ENCODE assay signal across 14 cellular contexts in genomic region chr11:31652528-31652927, GRCh38.
DNase-seq lines count a peak whose midpoint lies in the region; ATAC-seq and TF ChIP-seq lines count a peak whose summit lies in the region.
"Had no signal": no experiment of that assay in that cellular context is flagged by ENCODE, and none has a peak within 500 bp of the region (broad histone marks: within the 10 kb centered on the region; RNA-seq: fewer than 3 reads in every experiment).

No MANE protein-coding gene starts in this region.

- no peaks in the 10 kb centered on the region for H3K36me3 ChIP-seq in endodermal cell (ENCODE audit: control insufficient read depth, insufficient read depth, low read length)

- H3K27me3 ChIP-seq in endodermal cell (ENCODE audit: control insufficient read depth, insufficient read depth, low read length, poor library complexity, severe bottlenecking), result peaks cover 27% of the 10 kb centered on the region

- H3K4me1 Mint-ChIP-seq in endodermal cell (peaks cover 22% of the 10 kb centered on the region), nephron progenitor cell (peaks cover 10% of the 10 kb centered on the region)
- H3K4me1 Mint-ChIP-seq: activated naive CD8-positive, alpha-beta T cell treated with anti-CD3 and anti-CD28 coated beads, Interleukin-2, amount 10 ng/mL, durations not matched to agents 7 days and 5 days had no signal

- H3K36me3 Mint-ChIP-seq in endodermal cell (ENCODE audit: low read depth) (no peaks in the 10 kb centered on the region), nephron progenitor cell (ENCODE audit: low read depth) (no peaks in the 10 kb centered on the region)

- ATAC-seq in GM19324 (IDR thresholded peaks at IDR 0.05; ENCODE audit: low FRiP score, unreplicated experiment) (peak; percentile 70), GM21576 (IDR thresholded peaks at IDR 0.05; ENCODE audit: unreplicated experiment) (peak; percentile 68), HG03108 (IDR thresholded peaks at IDR 0.05; ENCODE audit: unreplicated experiment) (peak; percentile 50), GM19035 (IDR thresholded peaks at IDR 0.05; ENCODE audit: unreplicated experiment) (no peak)

- 100% methylated on average over 1 of the region's 1 CpG; no CpG with 5 or more reads in 1 of the 2 experiments for WGBS in endodermal cell (ENCODE audit: insufficient coverage in 1 of 2, insufficient read length in 1 of 2), 2 experiments

- no peak overlapping the region for H3K27ac Mint-ChIP-seq in endodermal cell
- no peak overlapping the region for H3K27ac Mint-ChIP-seq in nephron progenitor cell
- H3K27ac Mint-ChIP-seq: activated naive CD8-positive, alpha-beta T cell treated with anti-CD3 and anti-CD28 coated beads, Interleukin-2, amount 10 ng/mL, durations not matched to agents 7 days and 5 days; CD4-positive, CD25-positive, alpha-beta regulatory T cell had no signal

- H3K4me3 ChIP-seq in endodermal cell (ENCODE audit: low read length), result no peak overlapping the region

- no peaks in the 10 kb centered on the region for H3K9me3 Mint-ChIP-seq in endodermal cell
- H3K9me3 Mint-ChIP-seq in nephron progenitor cell, result no peaks in the 10 kb centered on the region
- H3K9me3 Mint-ChIP-seq: activated naive CD8-positive, alpha-beta T cell treated with anti-CD3 and anti-CD28 coated beads, Interleukin-2, amount 10 ng/mL, durations not matched to agents 7 days and 5 days; CD4-positive, CD25-positive, alpha-beta regulatory T cell had no signal

- no peak for TF ChIP-seq CTCF in endodermal cell (conservative IDR thresholded peaks at IDR 0.05)
- TF ChIP-seq CTCF in nephron progenitor cell (IDR thresholded peaks at IDR 0.05), result no peak

- H3K9ac ChIP-seq in endodermal cell (ENCODE audit: extremely low read depth, low read length, poor library complexity, severe bottlenecking), result no peak overlapping the region
- H3K9ac ChIP-seq: parathyroid adenoma had no signal

- H3K27me3 Mint-ChIP-seq in endodermal cell (ENCODE audit: insufficient read depth) (peaks cover 15% of the 10 kb centered on the region), nephron progenitor cell (ENCODE audit: low read depth, poor library complexity) (no peaks in the 10 kb centered on the region)
- H3K27me3 Mint-ChIP-seq: activated naive CD8-positive, alpha-beta T cell treated with anti-CD3 and anti-CD28 coated beads, Interleukin-2, amount 10 ng/mL, durations not matched to agents 7 days and 5 days; CD4-positive, CD25-positive, alpha-beta regulatory T cell had no signal

- DNase-seq in iris pigment epithelial cell (ENCODE audit: low read depth) (peak; percentile 19), endodermal cell (no peak), nephron progenitor cell (no peak)
- DNase-seq: activated naive CD8-positive, alpha-beta T cell treated with anti-CD3 and anti-CD28 coated beads, Interleukin-2, amount 10 ng/mL, durations not matched to agents 7 days and 5 days; CD4-positive, CD25-positive, alpha-beta regulatory T cell; cerebellar nuclear complex; NK-92 treated with Interleukin-12 subunit alpha and Interleukin-12 subunit beta, amount 100 ng/mL, for 24 hours; SIG-M5; stimulated activated CD4-positive, alpha-beta T cell treated with anti-CD3 and anti-CD28 coated beads, Interleukin-12 subunit alpha, Interleukin-12 subunit beta, amount 100 ng/mL, for 4 hours had no signal

- no peaks in the 10 kb centered on the region for H3K9me3 ChIP-seq in endodermal cell (ENCODE audit: control insufficient read depth, low read length)

- H3K4me3 Mint-ChIP-seq in endodermal cell (no peak overlapping the region), nephron progenitor cell (no peak overlapping the region)
- H3K4me3 Mint-ChIP-seq: activated naive CD8-positive, alpha-beta T cell treated with anti-CD3 and anti-CD28 coated beads, Interleukin-2, amount 10 ng/mL, durations not matched to agents 7 days and 5 days; CD4-positive, CD25-positive, alpha-beta regulatory T cell had no signal

- no peaks in the 10 kb centered on the region for H3K4me1 ChIP-seq in endodermal cell (ENCODE audit: control insufficient read depth, insufficient read depth, low read length)
- H3K4me1 ChIP-seq: parathyroid adenoma had no signal

- H3K27ac ChIP-seq in endodermal cell (ENCODE audit: low read depth, low read length), result no peak overlapping the region
- H3K27ac ChIP-seq: parathyroid adenoma had no signal
